Comparison of ENCODE assay signal across 8 cellular contexts in the genomic region with DNA sequence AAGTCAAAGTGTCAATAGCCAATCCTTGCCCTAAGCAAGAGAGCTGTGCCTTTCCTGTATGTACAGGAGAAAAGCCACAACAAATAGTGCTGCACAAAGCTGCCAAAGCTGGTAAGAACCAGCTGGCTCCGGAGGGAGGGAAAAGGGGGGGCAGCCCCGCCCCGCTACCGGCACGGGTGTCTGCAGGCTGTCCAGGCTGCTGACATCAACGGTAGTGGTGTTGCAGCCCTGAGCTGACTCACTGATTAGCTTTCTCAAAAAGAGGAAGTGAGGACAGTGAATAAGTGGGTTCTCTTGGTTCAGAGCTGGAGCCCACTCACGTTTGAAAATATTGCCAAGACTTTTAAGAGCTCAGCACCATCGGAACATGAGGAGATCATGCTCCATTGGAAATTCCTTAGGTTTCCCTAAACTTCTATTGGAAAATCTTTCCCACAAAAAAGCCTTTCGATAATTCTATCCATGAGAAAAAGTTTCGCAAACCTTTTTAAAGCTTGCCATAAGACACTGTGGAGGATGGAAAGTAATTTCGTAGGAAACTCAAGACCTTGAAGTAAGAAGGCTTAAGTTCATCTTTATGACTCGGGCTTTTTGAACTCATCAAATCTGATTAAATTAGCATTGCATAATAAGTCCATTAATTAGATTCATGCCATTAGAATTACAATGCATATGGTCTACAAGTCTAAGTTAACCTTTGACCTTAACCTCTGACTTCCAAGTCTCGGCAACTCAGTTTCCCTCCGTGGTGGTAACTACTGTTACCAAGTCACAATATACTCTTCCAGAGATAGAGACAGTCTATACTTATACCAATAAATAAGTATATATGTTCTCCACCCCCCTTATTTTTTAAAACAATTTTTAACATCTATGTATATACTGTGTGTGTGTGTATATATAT.
DNase-seq lines count a peak whose midpoint lies in the region; ATAC-seq, FAIRE-seq and TF ChIP-seq lines count a peak whose summit lies in the region.

No MANE protein-coding gene starts in this region.

- H3K9ac ChIP-seq in endodermal cell (ENCODE audit: extremely low read depth, low read length, poor library complexity, severe bottlenecking) = no peak overlapping the region

- CTCF ChIA-PET in BJ (lab: Yijun Ruan, JAX) = interaction anchor here (0.9 kb wide), 1 partner anchor 145 kb away, joined by 8 read pairs; no protein-coding TSS in a partner anchor

- peak; percentile 96 for ATAC-seq in HG03342 (IDR thresholded peaks at IDR 0.05; ENCODE audit: unreplicated experiment)

- no peaks in the 10 kb centered on the region for H3K27me3 ChIP-seq in BJ (ENCODE audit: control insufficient read depth, insufficient read depth, low read length)
- no peaks in the 10 kb centered on the region for H3K27me3 ChIP-seq in endodermal cell (ENCODE audit: control insufficient read depth, insufficient read depth, low read length, poor library complexity, severe bottlenecking)

- POLR2A ChIA-PET in BJ (lab: Charles Lee) = no interaction called here

- H3K27me3 Mint-ChIP-seq in endodermal cell (ENCODE audit: insufficient read depth) = no peaks in the 10 kb centered on the region

- peaks cover 26% of the 10 kb centered on the region for H3K4me1 Mint-ChIP-seq in endodermal cell

- TF ChIP-seq CTCF in BJ (IDR thresholded peaks at IDR 0.05; ENCODE audit: insufficient read depth, low read depth, low read length) (no peak), endodermal cell (conservative IDR thresholded peaks at IDR 0.05) (no peak)

- peak; percentile 96 for FAIRE-seq in GM19239 (lab: Jason Lieb, UNC)

- peaks cover 5% of the 10 kb centered on the region for H3K4me1 ChIP-seq in endodermal cell (ENCODE audit: control insufficient read depth, insufficient read depth, low read length)

- 73 to 80% methylated on average over 9 to 14 of the region's 14 CpGs for WGBS in endodermal cell (ENCODE audit: insufficient coverage in 1 of 2, insufficient read length in 1 of 2), 2 experiments

- H3K9me3 Mint-ChIP-seq in endodermal cell = no peaks in the 10 kb centered on the region

- H3K4me3 Mint-ChIP-seq in endodermal cell = no peak overlapping the region

- peak; percentile 42 for DNase-seq in BJ (ENCODE audit: low read depth)
- peak; percentile 59 for DNase-seq in GM19239 (ENCODE audit: insufficient read length, low spot score)
- DNase-seq in NCI-H526 treated with DMSO at 0.1 percent for 48 hours (lab: John Stamatoyannopoulos, UW) = peak; percentile 35
- DNase-seq in activated CD8-positive, alpha-beta memory T cell treated with anti-CD3 and anti-CD28 coated beads for 24 hours = peak; percentile 62
- DNase-seq in endodermal cell = no peak
- peak; percentile 94 for DNase-seq in mucosa of gallbladder (ENCODE audit: low spot score)
- peak; percentile 1 for DNase-seq in stimulated activated CD8-positive, alpha-beta memory T cell treated with anti-CD3 and anti-CD28 coated beads, Interleukin-7, amount 100 ng/mL, for 24 hours (ENCODE audit: low read depth)

- no peak overlapping the region for H3K4me3 ChIP-seq in BJ (ENCODE audit: low read depth, low read length)
- no peak overlapping the region for H3K4me3 ChIP-seq in endodermal cell (ENCODE audit: low read length)

- peak overlapping the region; percentile 24 for H3K27ac ChIP-seq in endodermal cell (ENCODE audit: low read depth, low read length)

- peak overlapping the region; percentile 58 for H3K27ac Mint-ChIP-seq in endodermal cell

- no peaks in the 10 kb centered on the region for H3K9me3 ChIP-seq in endodermal cell (ENCODE audit: control insufficient read depth, low read length)

- no peaks in the 10 kb centered on the region for H3K36me3 ChIP-seq in BJ (ENCODE audit: control insufficient read depth, insufficient read depth, low read length)
- peaks cover 92% of the 10 kb centered on the region for H3K36me3 ChIP-seq in endodermal cell (ENCODE audit: control insufficient read depth, insufficient read depth, low read length)

- peaks cover 41% of the 10 kb centered on the region for H3K36me3 Mint-ChIP-seq in endodermal cell (ENCODE audit: low read depth)
